20 cellular contexts compared by ENCODE assay signal in genomic region chr12:108627134-108627920, GRCh38. TPM values are rescaled to one million over a fixed set of nuclear protein-coding genes. Genes with fewer than 3 reads are reported as not detected.
DNase-seq lines count a peak whose midpoint lies in the region; ATAC-seq and TF ChIP-seq lines count a peak whose summit lies in the region.
"Had no signal": no experiment of that assay in that cellular context is flagged by ENCODE, and none has a peak within 500 bp of the region (broad histone marks: within the 10 kb centered on the region; RNA-seq: fewer than 3 reads in every experiment).

No MANE protein-coding gene starts in this region.

- DNase-seq in left cardiac atrium (peak; percentile 7), left ventricle myocardium inferior (no peak), immature natural killer cell (no peak), RKO (ENCODE audit: low spot score) (no peak)
- DNase-seq in activated CD4-positive, alpha-beta memory T cell treated with anti-CD3 and anti-CD28 coated beads, Interleukin-2, amount 10 ng/mL, durations not matched to agents 7 days and 5 days: no peak
- DNase-seq: activated CD4-positive, alpha-beta T cell treated with anti-CD3 and anti-CD28 coated beads for 48 hours; DMS79 treated with DMSO at 0.1 percent for 48 hours; endodermal cell; foreskin fibroblast; H7; NCI-H1092; NCI-H2171; RPMI8226 had no signal

- H3K4me3 Mint-ChIP-seq in activated CD4-positive, alpha-beta memory T cell treated with anti-CD3 and anti-CD28 coated beads, Interleukin-2, amount 10 ng/mL, durations not matched to agents 7 days and 5 days: peak overlapping the region; percentile 41
- H3K4me3 Mint-ChIP-seq in immature natural killer cell: peak overlapping the region; percentile 51 to 99 (median 81)
- H3K4me3 Mint-ChIP-seq: endodermal cell, neural crest cell had no signal

- POLR2A ChIA-PET in activated CD4-positive, alpha-beta memory T cell treated with anti-CD3 and anti-CD28 coated beads, Interleukin-2, amount 10 ng/mL, durations not matched to agents 7 days and 5 days (lab: Charles Lee): interaction anchor here (0.9 to 12.0 kb wide), 11 partner anchors 8 to 466 kb away, joined by 4 to 385 read pairs (median 8); partner anchors contain the start of genes ALKBH2, ISCU and SART3

- peaks cover 88% of the 10 kb centered on the region for H3K36me3 Mint-ChIP-seq in activated CD4-positive, alpha-beta memory T cell treated with anti-CD3 and anti-CD28 coated beads, Interleukin-2, amount 10 ng/mL, durations not matched to agents 7 days and 5 days (ENCODE audit: low read depth)
- peaks cover 20 to 47% (median 36%) of the 10 kb centered on the region in 3 donors for H3K36me3 Mint-ChIP-seq in immature natural killer cell

- H3K27me3 Mint-ChIP-seq in activated CD4-positive, alpha-beta memory T cell treated with anti-CD3 and anti-CD28 coated beads, Interleukin-2, amount 10 ng/mL, durations not matched to agents 7 days and 5 days: no peaks in the 10 kb centered on the region
- peaks cover 22 to 23% (median 23%) of the 10 kb centered on the region in 3 donors for H3K27me3 Mint-ChIP-seq in immature natural killer cell (ENCODE audit: low read depth in 3 of 3)

- ATAC-seq in left cardiac atrium: no peak
- no peak for ATAC-seq in HG02981 (IDR thresholded peaks at IDR 0.05; ENCODE audit: unreplicated experiment)
- ATAC-seq in GM19463 (IDR thresholded peaks at IDR 0.05; ENCODE audit: unreplicated experiment): no peak
- ATAC-seq in GM21515 (IDR thresholded peaks at IDR 0.05; ENCODE audit: unreplicated experiment): no peak

- H3K9me3 Mint-ChIP-seq in activated CD4-positive, alpha-beta memory T cell treated with anti-CD3 and anti-CD28 coated beads, Interleukin-2, amount 10 ng/mL, durations not matched to agents 7 days and 5 days: no peaks in the 10 kb centered on the region
- H3K9me3 Mint-ChIP-seq in immature natural killer cell: no peaks in the 10 kb centered on the region

- no peak for TF ChIP-seq CTCF in left ventricle myocardium inferior (IDR thresholded peaks at IDR 0.05; ENCODE audit: borderline replicate concordance)

- intact Hi-C loops in left cardiac atrium (cut with DNase I): no loop called here
- intact Hi-C loops in left ventricle myocardium inferior (cut with micrococcal nuclease): no loop called here

- no peak overlapping the region for H3K4me3 ChIP-seq in left ventricle myocardium inferior
- H3K4me3 ChIP-seq: right atrium auricular region, tibial nerve had no signal

- H3K4me1 ChIP-seq in left ventricle myocardium inferior: peaks cover 16% of the 10 kb centered on the region

- H3K9me3 ChIP-seq in left ventricle myocardium inferior (replicated peaks): no peaks in the 10 kb centered on the region
- H3K9me3 ChIP-seq: right atrium auricular region, tibial nerve had no signal

- CTCF ChIA-PET in activated CD4-positive, alpha-beta memory T cell treated with anti-CD3 and anti-CD28 coated beads, Interleukin-2, amount 10 ng/mL, durations not matched to agents 7 days and 5 days (lab: Charles Lee): interaction anchor here (0.6 to 12.2 kb wide), 10 partner anchors 8 to 177 kb away, joined by 3 to 215 read pairs (median 4); partner anchors contain the start of genes ISCU and SART3

- H3K4me1 Mint-ChIP-seq in activated CD4-positive, alpha-beta memory T cell treated with anti-CD3 and anti-CD28 coated beads, Interleukin-2, amount 10 ng/mL, durations not matched to agents 7 days and 5 days: peaks cover 67% of the 10 kb centered on the region
- H3K4me1 Mint-ChIP-seq in immature natural killer cell: peaks cover 89 to 93% of the 10 kb centered on the region in 2 donors
- H3K4me1 Mint-ChIP-seq: endodermal cell had no signal

- no peaks in the 10 kb centered on the region for H3K36me3 ChIP-seq in left ventricle myocardium inferior
- H3K36me3 ChIP-seq: right atrium auricular region, tibial nerve had no signal

- no peaks in the 10 kb centered on the region for H3K27me3 ChIP-seq in left ventricle myocardium inferior (ENCODE audit: low read depth)
- H3K27me3 ChIP-seq: right atrium auricular region, tibial nerve had no signal

- H3K27ac Mint-ChIP-seq in activated CD4-positive, alpha-beta memory T cell treated with anti-CD3 and anti-CD28 coated beads, Interleukin-2, amount 10 ng/mL, durations not matched to agents 7 days and 5 days: peak overlapping the region; percentile 56
- peak overlapping the region; percentile 98 to 100 (median 99) for H3K27ac Mint-ChIP-seq in immature natural killer cell
- H3K27ac Mint-ChIP-seq: endodermal cell had no signal

- no peak overlapping the region for H3K27ac ChIP-seq in left ventricle myocardium inferior (replicated peaks)
- H3K27ac ChIP-seq: tibial nerve had no signal

RNA-seq across cellular contexts. Expression of gene SELPLG, which starts 6.4 kb away (rescaled TPM):
- total RNA-seq in left cardiac atrium (10 to 100 TPM in 1 of 2 donors, 1 to 10 TPM in 1; 4.5 to 12.5 TPM), left ventricle myocardium inferior (3.4 TPM)
- total RNA-seq in activated CD4-positive, alpha-beta memory T cell treated with anti-CD3 and anti-CD28 coated beads, Interleukin-2, amount 10 ng/mL, durations not matched to agents 7 days and 5 days: 100 to 1,000 TPM; 289 to 301 TPM
- 100 to 1,000 TPM; 429 to 815 (median 508) TPM for polyA plus RNA-seq in immature natural killer cell

RNA-seq across cellular contexts. Expression of gene TMEM119, which starts 29.4 kb away (rescaled TPM):
- total RNA-seq in left cardiac atrium: 1 to 10 TPM; 3.0 to 4.3 TPM
- total RNA-seq in left ventricle myocardium inferior: 1.3 TPM
- total RNA-seq in activated CD4-positive, alpha-beta memory T cell treated with anti-CD3 and anti-CD28 coated beads, Interleukin-2, amount 10 ng/mL, durations not matched to agents 7 days and 5 days: 1 to 10 TPM in 1 of 2 experiments, under 1 TPM in 1; 0.80 to 1.0 TPM
- under 1 TPM in 1 of 3 donors, not detected in 2; 0.47 TPM for polyA plus RNA-seq in immature natural killer cell
- total RNA-seq: lung microvascular endothelial cell had no signal

Comparison
In these comparisons a context has a peak if more than half of its experiments do, and no peak if none do; other contexts are left out.
1. RNA of gene SELPLG, which starts 6.4 kb away (total RNA-seq): 289 to 301 TPM in activated CD4-positive, alpha-beta memory T cell treated with anti-CD3 and anti-CD28 coated beads, Interleukin-2, amount 10 ng/mL, durations not matched to agents 7 days and 5 days; 4.5 to 12.5 TPM in left cardiac atrium and 3.4 TPM in left ventricle myocardium inferior (single experiment); every median in the first group is over 10 times any median in the second.